Comparison of ENCODE assay signal across 8 cellular contexts in the genomic region with DNA sequence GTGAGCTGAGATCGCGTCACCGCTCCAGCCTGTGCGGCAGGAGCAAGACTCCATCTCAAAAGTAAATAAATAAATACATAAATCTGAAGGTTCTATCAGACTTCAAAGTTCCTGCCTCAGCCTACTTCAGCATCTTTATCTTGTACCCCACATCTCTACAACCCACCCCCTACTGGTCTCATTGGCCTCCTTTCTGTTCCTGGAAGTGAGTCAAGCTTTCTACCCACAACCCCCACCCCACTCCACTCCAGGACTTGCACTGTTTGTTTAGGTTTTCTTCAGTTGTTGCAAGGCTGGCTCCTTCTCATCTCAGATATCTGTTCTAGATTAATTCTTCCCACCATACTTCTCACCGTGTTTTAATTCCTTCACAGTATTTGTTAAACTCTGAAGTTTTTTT. TPM values are rescaled to one million over a fixed set of nuclear protein-coding genes. Genes with fewer than 3 reads are reported as not detected.
DNase-seq lines count a peak whose midpoint lies in the region; ATAC-seq and TF ChIP-seq lines count a peak whose summit lies in the region.

No MANE protein-coding gene starts in this region.

- DNase-seq in LHCN-M2 (ENCODE audit: low read depth) (peak; percentile 40), activated T-cell treated with anti-CD3 and anti-CD28 coated beads for 48 hours (ENCODE audit: low read depth) (peak; percentile 31), foreskin keratinocyte (no peak), mucosa of gallbladder (ENCODE audit: low spot score) (no peak), GM19240 (ENCODE audit: insufficient read length, low spot score) (no peak)
- DNase-seq in stimulated activated CD4-positive, alpha-beta T cell treated with anti-CD3 and anti-CD28 coated beads, Interleukin-12 subunit alpha, Interleukin-12 subunit beta, amount 100 ng/mL, for 4 hours, result peak; percentile 19

- H3K4me1 ChIP-seq in foreskin keratinocyte, result peaks cover 11% of the 10 kb centered on the region

- no peaks in the 10 kb centered on the region for H3K27me3 ChIP-seq in foreskin keratinocyte

- H3K27ac ChIP-seq in C4-2B (peak overlapping the region; percentile 86), foreskin keratinocyte (peak overlapping the region; percentile 96)

- TF ChIP-seq CTCF in C4-2B (conservative IDR thresholded peaks at IDR 0.05) (no peak), foreskin keratinocyte (conservative IDR thresholded peaks at IDR 0.05) (no peak)

- ATAC-seq in foreskin keratinocyte (no peak), HG03442 (IDR thresholded peaks at IDR 0.05; ENCODE audit: unreplicated experiment) (no peak)

RNA-seq across cellular contexts. Expression of a gene that starts 0.7 kb away (rescaled TPM):
- total RNA-seq in LHCN-M2 (2014; rRNA removed) (130 and 134 TPM in 2 replicates), foreskin keratinocyte (104 and 112 TPM in 2 replicates), mucosa of gallbladder (61.6 TPM)
- polyA plus RNA-seq in LHCN-M2 (2012), result 51.5 TPM
- polyA plus RNA-seq in foreskin keratinocyte, result 63.6 and 78.5 TPM in 2 replicates

RNA-seq across cellular contexts. Expression of a gene that starts 10.9 kb away (rescaled TPM):
- 83.3 and 98.4 TPM in 2 replicates for total RNA-seq in LHCN-M2 (2014; rRNA removed)
- polyA plus RNA-seq in LHCN-M2 (2012), result 16.7 TPM
- 95.0 and 95.3 TPM in 2 replicates for total RNA-seq in foreskin keratinocyte
- polyA plus RNA-seq in foreskin keratinocyte, result 46.0 and 50.6 TPM in 2 replicates
- 74.6 TPM for total RNA-seq in mucosa of gallbladder

RNA-seq across cellular contexts. Expression of a gene that starts 23.7 kb away (rescaled TPM):
- total RNA-seq in LHCN-M2 (2014; rRNA removed), result 20.2 and 20.5 TPM in 2 replicates
- 3.7 TPM for polyA plus RNA-seq in LHCN-M2 (2012)
- total RNA-seq in foreskin keratinocyte, result 18.1 and 19.0 TPM in 2 replicates
- polyA plus RNA-seq in foreskin keratinocyte, result 6.1 and 7.2 TPM in 2 replicates
- total RNA-seq in mucosa of gallbladder, result 9.0 TPM

Comparison
In these comparisons a context has a peak if more than half of its experiments do, and no peak if none do; other contexts are left out.
1. DNase-seq: peak in LHCN-M2 (single experiment), activated T-cell treated with anti-CD3 and anti-CD28 coated beads for 48 hours (single experiment) and stimulated activated CD4-positive, alpha-beta T cell treated with anti-CD3 and anti-CD28 coated beads, Interleukin-12 subunit alpha, Interleukin-12 subunit beta, amount 100 ng/mL, for 4 hours (single experiment); none in foreskin keratinocyte (0 of 2), mucosa of gallbladder (single experiment) and GM19240 (single experiment).